Comparison of ENCODE assay signal across 17 cellular contexts in genomic region chr11:128042290-128042751, GRCh38.
DNase-seq lines count a peak whose midpoint lies in the region; ATAC-seq and TF ChIP-seq lines count a peak whose summit lies in the region.
"Had no signal": no experiment of that assay in that cellular context is flagged by ENCODE, and none has a peak within 500 bp of the region (broad histone marks: within the 10 kb centered on the region; RNA-seq: fewer than 3 reads in every experiment).

No MANE protein-coding gene starts in this region.

- H3K4me1 Mint-ChIP-seq in GM23338, result peaks cover 12% of the 10 kb centered on the region
- H3K4me1 Mint-ChIP-seq in activated CD8-positive, alpha-beta T cell treated with anti-CD3 and anti-CD28 coated beads, Interleukin-2, amount 10 ng/mL, durations not matched to agents 7 days and 5 days (ENCODE audit: low read depth), result peaks cover 52% of the 10 kb centered on the region
- peaks cover 52 to 66% of the 10 kb centered on the region in 2 donors for H3K4me1 Mint-ChIP-seq in natural killer cell

- H3K9me2 ChIP-seq in SK-N-SH, result no peaks in the 10 kb centered on the region
- H3K9me2 ChIP-seq in GM23338 (ENCODE audit: insufficient read depth), result no peaks in the 10 kb centered on the region

- H2AFZ ChIP-seq in SK-N-SH (ENCODE audit: low read depth) (no peak overlapping the region), GM23338 (0 out of 2 replicates have a peak overlapping the region, but pooled peaks have one; percentile 15), smooth muscle cell (ENCODE audit: low read depth) (no peak overlapping the region)

- H3K4me2 ChIP-seq in SK-N-SH, result no peak overlapping the region
- H3K4me2 ChIP-seq in GM23338, result no peak overlapping the region
- H3K4me2 ChIP-seq in smooth muscle cell, result no peak overlapping the region

- peaks cover 15% of the 10 kb centered on the region for H3F3A ChIP-seq in SK-N-SH (replicated peaks; ENCODE audit: insufficient read depth)
- H3F3A ChIP-seq in GM23338 (replicated peaks; ENCODE audit: low read depth), result no peaks in the 10 kb centered on the region
- no peaks in the 10 kb centered on the region for H3F3A ChIP-seq in smooth muscle cell (ENCODE audit: low read depth)

- no peaks in the 10 kb centered on the region for H3K9me3 ChIP-seq in SK-N-SH
- no peaks in the 10 kb centered on the region for H3K9me3 ChIP-seq in smooth muscle cell (replicated peaks; ENCODE audit: low read depth)
- H3K9me3 ChIP-seq: Caco-2, right atrium auricular region had no signal

- no peak overlapping the region for H3K27ac Mint-ChIP-seq in GM23338
- H3K27ac Mint-ChIP-seq in activated CD8-positive, alpha-beta T cell treated with anti-CD3 and anti-CD28 coated beads, Interleukin-2, amount 10 ng/mL, durations not matched to agents 7 days and 5 days, result peak overlapping the region; percentile 41
- peak overlapping the region; percentile 64 to 78 for H3K27ac Mint-ChIP-seq in natural killer cell
- H3K27ac Mint-ChIP-seq: activated naive CD4-positive, alpha-beta T cell treated with anti-CD3 and anti-CD28 coated beads, Interleukin-2, amount 50 U/mL, for 72 hours; memory B cell had no signal

- H3K4me3 ChIP-seq in SK-N-SH (ENCODE audit: low read depth in 2 of 2, low read length in 1 of 2), result no peak overlapping the region
- no peak overlapping the region for H3K4me3 ChIP-seq in GM23338
- H3K4me3 ChIP-seq in smooth muscle cell, result no peak overlapping the region
- H3K4me3 ChIP-seq in H7 (ENCODE audit: insufficient read depth, low read depth, low read length), result no peak overlapping the region
- H3K4me3 ChIP-seq: right atrium auricular region had no signal

- TF ChIP-seq RAD21 in SK-N-SH (IDR thresholded peaks at IDR 0.05; ENCODE audit: low read length), result no peak

- H3K9me3 Mint-ChIP-seq in GM23338 (no peaks in the 10 kb centered on the region), natural killer cell (no peaks in the 10 kb centered on the region)
- H3K9me3 Mint-ChIP-seq in activated CD8-positive, alpha-beta T cell treated with anti-CD3 and anti-CD28 coated beads, Interleukin-2, amount 10 ng/mL, durations not matched to agents 7 days and 5 days (ENCODE audit: insufficient read depth), result peaks cover 18% of the 10 kb centered on the region
- H3K9me3 Mint-ChIP-seq: memory B cell had no signal

- DNase-seq in SK-N-SH (peak; percentile 30), GM23338 (ENCODE audit: low spot score) (no peak), natural killer cell (no peak), smooth muscle cell (lab: John Stamatoyannopoulos, UW; ENCODE audit: unreplicated experiment) (no peak), AG20443 (ENCODE audit: low spot score) (no peak), H7 (no peak)
- DNase-seq in activated CD8-positive, alpha-beta T cell treated with anti-CD3 and anti-CD28 coated beads, Interleukin-2, amount 10 ng/mL, durations not matched to agents 7 days and 5 days, result no peak
- DNase-seq: Caco-2, head of caudate nucleus, NCI-H2081, NCI-H774 had no signal

- TF ChIP-seq EP300 in SK-N-SH (IDR thresholded peaks at IDR 0.05; ENCODE audit: borderline replicate concordance in 1 of 2, low read depth in 1 of 2, low read length in 1 of 2), result peak in 1 of 2 experiments; percentile 68; a peak in 2 of 4 replicates

- ATAC-seq in SK-N-SH treated with all-trans-retinoic acid at 6 μM for 48 hours (no peak), GM23338 (no peak), natural killer cell (no peak)
- ATAC-seq in activated CD8-positive, alpha-beta T cell treated with anti-CD3 and anti-CD28 coated beads, Interleukin-2, amount 10 ng/mL, durations not matched to agents 7 days and 5 days, result no peak
- ATAC-seq: activated CD4-positive, CD25-positive, alpha-beta regulatory T cell treated with anti-CD3 and anti-CD28 coated beads, Interleukin-2, amount 50 U/mL, for 24 hours; activated naive CD4-positive, alpha-beta T cell treated with anti-CD3 and anti-CD28 coated beads, Interleukin-2, amount 50 U/mL, for 72 hours; HCT116 had no signal

- intact Hi-C loops in natural killer cell (cut with micrococcal nuclease), result no loop called here

- TF ChIP-seq CTCF in SK-N-SH (IDR thresholded peaks at IDR 0.05) (no peak), GM23338 (conservative IDR thresholded peaks at IDR 0.05; ENCODE audit: low read depth in 2 of 2) (no peak), natural killer cell (IDR thresholded peaks at IDR 0.05) (no peak), smooth muscle cell (IDR thresholded peaks at IDR 0.05; ENCODE audit: borderline replicate concordance, insufficient read depth, poor library complexity, severe bottlenecking) (no peak)

- H3K27ac ChIP-seq in SK-N-SH (ENCODE audit: low read depth in 2 of 2, low read length in 1 of 2) (peak overlapping the region in 1 of 2 experiments; percentile 47; a peak in 2 of 4 replicates), GM23338 (ENCODE audit: low read depth) (no peak overlapping the region), smooth muscle cell (ENCODE audit: low read depth) (no peak overlapping the region)
- H3K27ac ChIP-seq: right atrium auricular region had no signal

- no peaks in the 10 kb centered on the region for H4K20me1 ChIP-seq in SK-N-SH (ENCODE audit: insufficient read depth)
- no peaks in the 10 kb centered on the region for H4K20me1 ChIP-seq in GM23338 (replicated peaks; ENCODE audit: insufficient read depth)
- no peaks in the 10 kb centered on the region for H4K20me1 ChIP-seq in smooth muscle cell (ENCODE audit: low read depth)

- H3K4me3 Mint-ChIP-seq in GM23338, result no peak overlapping the region
- H3K4me3 Mint-ChIP-seq in activated CD8-positive, alpha-beta T cell treated with anti-CD3 and anti-CD28 coated beads, Interleukin-2, amount 10 ng/mL, durations not matched to agents 7 days and 5 days, result no peak overlapping the region
- H3K4me3 Mint-ChIP-seq in natural killer cell, result peak overlapping the region; percentile 38
- H3K4me3 Mint-ChIP-seq: memory B cell had no signal

- H3K36me3 ChIP-seq in SK-N-SH (replicated peaks in 1 of 2; ENCODE audit: control insufficient read depth in 1 of 2, insufficient read depth in 2 of 2, low read length in 1 of 2) (no peaks in the 10 kb centered on the region), GM23338 (ENCODE audit: insufficient read depth) (no peaks in the 10 kb centered on the region; the same call in 1 of the 2 replicates), smooth muscle cell (ENCODE audit: low read depth) (no peaks in the 10 kb centered on the region), H7 (replicated peaks; ENCODE audit: control insufficient read depth, insufficient read depth, low read length) (no peaks in the 10 kb centered on the region)
- H3K36me3 ChIP-seq: right atrium auricular region had no signal

- POLR2A ChIA-PET in SK-N-SH (lab: Yijun Ruan, JAX), result no interaction called here
- POLR2A ChIA-PET in activated CD8-positive, alpha-beta T cell treated with anti-CD3 and anti-CD28 coated beads, Interleukin-2, amount 10 ng/mL, durations not matched to agents 7 days and 5 days (lab: Charles Lee), result interaction anchor here (0.8 kb wide), 1 partner anchor 8 kb away, joined by 3 read pairs; no protein-coding TSS in a partner anchor

- H3K9ac ChIP-seq in SK-N-SH (no peak overlapping the region), smooth muscle cell (ENCODE audit: low read depth) (no peak overlapping the region)

- no peaks in the 10 kb centered on the region for H3K27me3 ChIP-seq in SK-N-SH (ENCODE audit: insufficient read depth)
- no peaks in the 10 kb centered on the region for H3K27me3 ChIP-seq in GM23338 (ENCODE audit: insufficient read depth)
- H3K27me3 ChIP-seq in smooth muscle cell (ENCODE audit: low read depth), result no peaks in the 10 kb centered on the region
- no peaks in the 10 kb centered on the region for H3K27me3 ChIP-seq in H7 (ENCODE audit: control insufficient read depth, insufficient read depth, low read length)
- H3K27me3 ChIP-seq: right atrium auricular region had no signal

- H3K79me2 ChIP-seq in SK-N-SH (ENCODE audit: insufficient read depth), result no peaks in the 10 kb centered on the region
- no peaks in the 10 kb centered on the region for H3K79me2 ChIP-seq in GM23338 (replicated peaks; ENCODE audit: insufficient read depth)
- no peaks in the 10 kb centered on the region for H3K79me2 ChIP-seq in smooth muscle cell (ENCODE audit: low read depth)

- 55% methylated on average over 3 of the region's 3 CpGs for whole genome bisulfite sequencing in SK-N-SH (ENCODE audit: low lambda C conversion rate)
- 48% methylated on average over 3 of the region's 3 CpGs for WGBS in smooth muscle cell (ENCODE audit: low lambda C conversion rate)

- CTCF ChIA-PET in SK-N-SH (lab: Yijun Ruan, JAX), result interaction anchor here (1.1 to 1.5 kb wide), 2 partner anchors 10 to 116 kb away, joined by 5 to 6 read pairs; no protein-coding TSS in a partner anchor
- CTCF ChIA-PET in activated CD8-positive, alpha-beta T cell treated with anti-CD3 and anti-CD28 coated beads, Interleukin-2, amount 10 ng/mL, durations not matched to agents 7 days and 5 days (lab: Charles Lee), result interaction anchor here (0.6 to 3.7 kb wide), 4 partner anchors 8 to 115 kb away, joined by 3 to 29 read pairs (median 4); no protein-coding TSS in a partner anchor

- H3K27me3 Mint-ChIP-seq in GM23338 (ENCODE audit: insufficient read depth, low read depth, poor library complexity) (peaks cover 1% of the 10 kb centered on the region), natural killer cell (ENCODE audit: low read depth in 2 of 2) (no peaks in the 10 kb centered on the region)
- no peaks in the 10 kb centered on the region for H3K27me3 Mint-ChIP-seq in activated CD8-positive, alpha-beta T cell treated with anti-CD3 and anti-CD28 coated beads, Interleukin-2, amount 10 ng/mL, durations not matched to agents 7 days and 5 days (ENCODE audit: low read depth)

- H3K36me3 Mint-ChIP-seq in GM23338 (ENCODE audit: low read depth), result no peaks in the 10 kb centered on the region
- peaks cover 17% of the 10 kb centered on the region for H3K36me3 Mint-ChIP-seq in activated CD8-positive, alpha-beta T cell treated with anti-CD3 and anti-CD28 coated beads, Interleukin-2, amount 10 ng/mL, durations not matched to agents 7 days and 5 days (ENCODE audit: low read depth)
- no peaks in the 10 kb centered on the region for H3K36me3 Mint-ChIP-seq in natural killer cell
- H3K36me3 Mint-ChIP-seq: memory B cell had no signal

- peaks cover 23 to 29% of the 10 kb centered on the region in 2 experiments; a peak in 3 of 4 replicates for H3K4me1 ChIP-seq in SK-N-SH (ENCODE audit: control insufficient read depth in 1 of 2, insufficient read depth in 2 of 2, low read depth in 1 of 2, low read length in 1 of 2)
- no peaks in the 10 kb centered on the region for H3K4me1 ChIP-seq in GM23338 (ENCODE audit: insufficient read depth)
- H3K4me1 ChIP-seq in smooth muscle cell (ENCODE audit: low read depth), result no peaks in the 10 kb centered on the region
- H3K4me1 ChIP-seq: Caco-2, right atrium auricular region had no signal

TF ChIP-seq in SK-N-SH, 30 proteins besides CTCF, POLR2A, EP300 and RAD21 (continues in another document):
- TF ChIP-seq GABPA (IDR thresholded peaks at IDR 0.05; ENCODE audit: low read depth), result no peak
- TF ChIP-seq MXI1 (IDR thresholded peaks at IDR 0.05; ENCODE audit: low read depth, low read length), result no peak

TF ChIP-seq in SK-N-SH treated with all-trans-retinoic acid at 6 μM for 48 hours, 23 proteins besides CTCF, POLR2A, EP300 and RAD21 (continues in another document):
- TF ChIP-seq TOX (CRISPR knock-in tag; IDR thresholded peaks at IDR 0.05; ENCODE audit: borderline replicate concordance), result no peak
- no peak for TF ChIP-seq ZFP3 (CRISPR knock-in tag; IDR thresholded peaks at IDR 0.05)

TF ChIP-seq in GM23338, 12 proteins besides CTCF, POLR2A, EP300 and RAD21 (continues in another document):
- no peak for TF ChIP-seq EZH2 (IDR thresholded peaks at IDR 0.05; ENCODE audit: low read depth, unreplicated experiment)
